8 cellular contexts compared by ENCODE assay signal in genomic region chr6:136790411-136791295, GRCh38. TPM values are rescaled to one million over a fixed set of nuclear protein-coding genes. Genes with fewer than 3 reads are reported as not detected.
A peak's percentile ranks its signal among the peaks of the same experiment; 100 is the strongest.
DNase-seq lines count a peak whose midpoint lies in the region; ATAC-seq and TF ChIP-seq lines count a peak whose summit lies in the region.

No MANE protein-coding gene starts in this region.

- no peak overlapping the region for H3K18ac ChIP-seq in mesenchymal stem cell (ENCODE audit: low read depth in 1 of 2, low read length in 2 of 2)

- peak overlapping the region; percentile 99 for H3K4me2 ChIP-seq in mesenchymal stem cell (ENCODE audit: low read length, poor library complexity, severe bottlenecking)

- no peak overlapping the region for H2BK5ac ChIP-seq in mesenchymal stem cell (ENCODE audit: low read depth, low read length, poor library complexity, severe bottlenecking)

- H3K4me1 ChIP-seq in heart right ventricle (peaks cover 5 to 64% (median 30%) of the 10 kb centered on the region in 9 donors), mesenchymal stem cell (ENCODE audit: control insufficient read depth, insufficient read depth, low read depth, low read length) (peaks cover 7% of the 10 kb centered on the region), vagina (peaks cover 62% of the 10 kb centered on the region)

- H2BK12ac ChIP-seq in mesenchymal stem cell (ENCODE audit: low read length in 2 of 2) = peak overlapping the region in 1 of 2 experiments; percentile 90

- in situ Hi-C loops in astrocyte of the spinal cord (cut with HindIII; ENCODE audit: low sequenced_read_pairs) = no loop called here

- TF ChIP-seq POLR2A in vagina (IDR thresholded peaks at IDR 0.05) = no peak

- no peak overlapping the region for H3K4ac ChIP-seq in mesenchymal stem cell (ENCODE audit: low read depth in 1 of 2, low read length in 2 of 2)

- H3K27ac ChIP-seq in heart right ventricle = peak overlapping the region in 8 of 10 donors; percentile 21 to 97 (median 94)
- H3K27ac ChIP-seq in mesenchymal stem cell (ENCODE audit: low read length, poor library complexity, severe bottlenecking) = no peak overlapping the region
- peak overlapping the region; percentile 94 for H3K27ac ChIP-seq in vagina

- H3K9me3 ChIP-seq in heart right ventricle (no peaks in the 10 kb centered on the region), mesenchymal stem cell (ENCODE audit: control insufficient read depth, low read length) (no peaks in the 10 kb centered on the region), vagina (no peaks in the 10 kb centered on the region)

- no peak overlapping the region for H2AK5ac ChIP-seq in mesenchymal stem cell (ENCODE audit: low read length, severe bottlenecking)

- H2AFZ ChIP-seq in mesenchymal stem cell (ENCODE audit: low read depth, low read length) = peak overlapping the region; percentile 53

- H3K4me3 ChIP-seq in heart right ventricle (peak overlapping the region; percentile 62 to 99 (median 80)), astrocyte of the spinal cord (ENCODE audit: low read depth, low read length) (peak overlapping the region; percentile 82), mesenchymal stem cell (ENCODE audit: insufficient read depth in 1 of 2, low read depth in 1 of 2, low read length in 2 of 2) (peak overlapping the region in 1 of 2 experiments; percentile 94), vagina (peak overlapping the region; percentile 91 to 96)

- peak in 2 of 8 donors; percentile 0 to 1 for ATAC-seq in heart right ventricle
- no peak for ATAC-seq in left cardiac atrium
- no peak for ATAC-seq in HG03354 (IDR thresholded peaks at IDR 0.05; ENCODE audit: poor library complexity, severe bottlenecking, unreplicated experiment)

- no peak overlapping the region for H2BK15ac ChIP-seq in mesenchymal stem cell (ENCODE audit: low read depth, poor library complexity, severe bottlenecking)

- H2BK120ac ChIP-seq in mesenchymal stem cell (ENCODE audit: low read depth, low read length) = no peak overlapping the region

- 20 to 22% methylated on average over 7 of the region's 7 CpGs for WGBS in heart right ventricle, 2 donors
- 83% methylated on average over 4 of the region's 7 CpGs for WGBS in mesenchymal stem cell

- H3K23ac ChIP-seq in mesenchymal stem cell (ENCODE audit: low read length in 2 of 2) = no peak overlapping the region

- no peak for TF ChIP-seq CTCF in heart right ventricle (IDR thresholded peaks at IDR 0.05)
- TF ChIP-seq CTCF in astrocyte of the spinal cord (IDR thresholded peaks at IDR 0.05; ENCODE audit: low read depth, low read length) = no peak
- no peak for TF ChIP-seq CTCF in vagina (IDR thresholded peaks at IDR 0.05)

- intact Hi-C loops in heart right ventricle (cut with DNase I) (loop anchor here in 6 of 10 donors (5.0 to 10.0 kb wide), 5 partner anchors 53 to 208 kb away; no protein-coding TSS in a partner anchor), left cardiac atrium (cut with DNase I) (loop anchor here in 1 of 2 donors (5.0 kb wide), 1 partner anchor 148 kb away; no protein-coding TSS in a partner anchor), vagina (cut with DNase I) (loop anchor here (10.0 kb wide), 1 partner anchor 206 kb away; no protein-coding TSS in a partner anchor)

- H4K8ac ChIP-seq in mesenchymal stem cell (ENCODE audit: low read length) = no peak overlapping the region

- H3K14ac ChIP-seq in mesenchymal stem cell (ENCODE audit: low read length in 2 of 2) = no peak overlapping the region

- H4K91ac ChIP-seq in mesenchymal stem cell (ENCODE audit: low read length) = no peak overlapping the region

- H3K36me3 ChIP-seq in heart right ventricle (no peaks in the 10 kb centered on the region), mesenchymal stem cell (ENCODE audit: control insufficient read depth in 1 of 2, insufficient read depth in 2 of 2, low read depth in 1 of 2, low read length in 2 of 2) (no peaks in the 10 kb centered on the region), vagina (no peaks in the 10 kb centered on the region)

- peaks cover 20% of the 10 kb centered on the region for H3K79me1 ChIP-seq in mesenchymal stem cell (replicated peaks; ENCODE audit: low read length, poor library complexity, severe bottlenecking)

- no peaks in the 10 kb centered on the region for H3K27me3 ChIP-seq in heart right ventricle
- H3K27me3 ChIP-seq in mesenchymal stem cell (ENCODE audit: control insufficient read depth in 1 of 2, insufficient read depth in 1 of 2, low read length in 2 of 2) = no peaks in the 10 kb centered on the region
- no peaks in the 10 kb centered on the region for H3K27me3 ChIP-seq in vagina

- DNase-seq in heart right ventricle = no peak
- no peak for DNase-seq in left cardiac atrium
- DNase-seq in astrocyte of the spinal cord (ENCODE audit: low read depth, low spot score) = peak; percentile 30
- no peak for DNase-seq in mesenchymal stem cell
- DNase-seq in vagina (ENCODE audit: extremely low spot score in 2 of 2) = no peak
- DNase-seq in activated effector memory CD4-positive, alpha-beta T cell treated with Interleukin-2 at 50 U/mL for 16 hours = no peak
- no peak for DNase-seq in GOT3 (lab: John Stamatoyannopoulos, UW)

- H3K9ac ChIP-seq in mesenchymal stem cell (ENCODE audit: low read length) = peak overlapping the region; percentile 94

RNA-seq across cellular contexts. Expression of gene MAP3K5, which starts 1.6 kb away (rescaled TPM):
- total RNA-seq in heart right ventricle (10 to 100 TPM; 21.8 to 35.7 (median 28.4) TPM), left cardiac atrium (1 to 10 TPM; 6.6 to 9.7 TPM), vagina (31.2 TPM)
- 1 to 10 TPM; 5.1 to 8.3 TPM for polyA plus RNA-seq in heart right ventricle
- 9.8 TPM for polyA plus RNA-seq in mesenchymal stem cell (2013, experiment 1 of 2)
- polyA plus RNA-seq in mesenchymal stem cell (2013, experiment 2 of 2) = 10.1 TPM

RNA-seq across cellular contexts. Expression of gene PEX7, which starts 31.7 kb away (rescaled TPM):
- 10 to 100 TPM; 10.1 to 20.6 (median 16.9) TPM for total RNA-seq in heart right ventricle
- 1 to 10 TPM; 2.9 to 5.6 TPM for polyA plus RNA-seq in heart right ventricle
- 1 to 10 TPM; 5.9 to 6.4 TPM for total RNA-seq in left cardiac atrium
- 6.2 TPM for polyA plus RNA-seq in mesenchymal stem cell (2013, experiment 1 of 2)
- polyA plus RNA-seq in mesenchymal stem cell (2013, experiment 2 of 2) = 5.8 TPM
- 6.1 TPM for total RNA-seq in vagina
